Comparison of ENCODE assay signal across 19 cellular contexts in genomic region chr10:58350023-58350422, GRCh38. TPM values are rescaled to one million over a fixed set of nuclear protein-coding genes. Genes with fewer than 3 reads are reported as not detected.
DNase-seq lines count a peak whose midpoint lies in the region; ATAC-seq and TF ChIP-seq lines count a peak whose summit lies in the region.
"Had no signal": no experiment of that assay in that cellular context is flagged by ENCODE, and none has a peak within 500 bp of the region (broad histone marks: within the 10 kb centered on the region; RNA-seq: fewer than 3 reads in every experiment).

No MANE protein-coding gene starts in this region.

- no peak for TF ChIP-seq POLR2A in upper lobe of left lung (IDR thresholded peaks at IDR 0.05)

- H3K36me3 ChIP-seq in upper lobe of left lung, result no peaks in the 10 kb centered on the region
- H3K36me3 ChIP-seq: Peyer's patch had no signal

- no peak overlapping the region for H3K4me3 ChIP-seq in HL-60 (replicated peaks; ENCODE audit: insufficient read depth, low read length)
- no peak overlapping the region for H3K4me3 ChIP-seq in upper lobe of left lung
- H3K4me3 ChIP-seq: Peyer's patch had no signal

- peaks cover 4 to 18% (median 10%) of the 10 kb centered on the region in 4 donors for H3K4me1 ChIP-seq in upper lobe of left lung
- H3K4me1 ChIP-seq: Peyer's patch had no signal

- peak overlapping the region; percentile 32 for H3K27ac Mint-ChIP-seq in activated B cell treated with CpG ODN at 0.5 μM for 24 hours
- peak overlapping the region in 4 of 6 donors; percentile 10 to 64 (median 36) for H3K27ac Mint-ChIP-seq in naive B cell

- H3K36me3 Mint-ChIP-seq in activated B cell treated with CpG ODN at 0.5 μM for 24 hours (ENCODE audit: low read depth), result peaks cover 5% of the 10 kb centered on the region
- peaks cover 0 to 6% of the 10 kb centered on the region in 2 donors for H3K36me3 Mint-ChIP-seq in naive B cell

- no peak for ATAC-seq in activated B cell treated with CpG ODN at 0.5 μM for 24 hours (ENCODE audit: low read depth)
- ATAC-seq in naive B cell (ENCODE audit: low read depth in 2 of 2), result no peak
- no peak for ATAC-seq in upper lobe of left lung (ENCODE audit: low FRiP score in 2 of 2)

- WGBS in upper lobe of left lung, 2 donors, result 90 to 91% methylated on average over 2 of the region's 2 CpGs

- H3K27ac ChIP-seq in HL-60 (replicated peaks) (peak overlapping the region; percentile 5; the same call in 1 of the 2 replicates), upper lobe of left lung (peak overlapping the region in 3 of 4 donors; percentile 8 to 59 (median 40))
- H3K27ac ChIP-seq: Peyer's patch had no signal

- H3K27me3 Mint-ChIP-seq in activated B cell treated with CpG ODN at 0.5 μM for 24 hours, result no peaks in the 10 kb centered on the region
- H3K27me3 Mint-ChIP-seq in naive B cell, result no peaks in the 10 kb centered on the region
- H3K27me3 Mint-ChIP-seq: CD8-positive, alpha-beta memory T cell had no signal

- H3K27me3 ChIP-seq in HL-60 (ENCODE audit: insufficient read depth, poor library complexity, severe bottlenecking), result no peaks in the 10 kb centered on the region
- H3K27me3 ChIP-seq in upper lobe of left lung, result no peaks in the 10 kb centered on the region
- H3K27me3 ChIP-seq: Peyer's patch had no signal

- peaks cover 55% of the 10 kb centered on the region for H3K4me1 Mint-ChIP-seq in activated B cell treated with CpG ODN at 0.5 μM for 24 hours
- peaks cover 59 to 74% (median 69%) of the 10 kb centered on the region in 3 donors for H3K4me1 Mint-ChIP-seq in naive B cell

- no peaks in the 10 kb centered on the region for H3K9me3 ChIP-seq in upper lobe of left lung
- H3K9me3 ChIP-seq: Peyer's patch had no signal

- CTCF ChIA-PET in activated B cell treated with CpG ODN at 0.5 μM for 24 hours (lab: Charles Lee), result no interaction called here

- no peak for DNase-seq in HL-60 (ENCODE audit: low read depth in 1 of 2, low spot score in 1 of 2)
- no peak for DNase-seq in activated B cell treated with CpG ODN at 0.5 μM for 24 hours
- no peak for DNase-seq in naive B cell
- DNase-seq in upper lobe of left lung, result no peak
- DNase-seq in SW480 (ENCODE audit: low spot score), result no peak
- no peak for DNase-seq in NCI-H748 (lab: John Stamatoyannopoulos, UW; ENCODE audit: unreplicated experiment)
- no peak for DNase-seq in NCI-H1092 (lab: John Stamatoyannopoulos, UW)
- DNase-seq: ACHN; C1 segment of cervical spinal cord; Calu3; CD8-positive, alpha-beta memory T cell; DMS153; GOT3; HCEC 1CT; IMR-90; NCI-H1436; NCI-H187 treated with DMSO at 0.1 percent for 48 hours; NCI-H2107; Peyer's patch had no signal

- TF ChIP-seq CTCF in HL-60 (IDR thresholded peaks at IDR 0.05; ENCODE audit: insufficient read depth, low read length), result no peak
- no peak for TF ChIP-seq CTCF in activated B cell treated with CpG ODN at 0.5 μM for 24 hours (IDR thresholded peaks at IDR 0.05)
- no peak for TF ChIP-seq CTCF in upper lobe of left lung (IDR thresholded peaks at IDR 0.05)

- intact Hi-C loops in activated B cell treated with CpG ODN at 0.5 μM for 24 hours (cut with micrococcal nuclease), result no loop called here

- POLR2A ChIA-PET in activated B cell treated with CpG ODN at 0.5 μM for 24 hours (lab: Charles Lee), result interaction anchor here (4.4 kb wide), 1 partner anchor 15 kb away, joined by 16 read pairs; the partner anchor contains the start of gene UBE2D1

- TF ChIP-seq EP300 in upper lobe of left lung (IDR thresholded peaks at IDR 0.05), result no peak

- H3K4me3 Mint-ChIP-seq in activated B cell treated with CpG ODN at 0.5 μM for 24 hours (no peak overlapping the region), naive B cell (peak overlapping the region in 2 of 8 donors; percentile 29 to 78)
- H3K4me3 Mint-ChIP-seq: CD8-positive, alpha-beta memory T cell had no signal

- H3K9me3 Mint-ChIP-seq in activated B cell treated with CpG ODN at 0.5 μM for 24 hours, result no peaks in the 10 kb centered on the region
- no peaks in the 10 kb centered on the region for H3K9me3 Mint-ChIP-seq in naive B cell
- H3K9me3 Mint-ChIP-seq: CD8-positive, alpha-beta memory T cell had no signal

RNA-seq across cellular contexts. Expression of gene UBE2D1, which starts 15.2 kb away (rescaled TPM):
- total RNA-seq in activated B cell treated with CpG ODN at 0.5 μM for 24 hours, result 13.3 and 15.0 TPM in 2 replicates
- polyA plus RNA-seq in naive B cell (ENCODE audit: low read depth in 6 of 6), result 10 to 100 TPM; 29.5 to 44.0 (median 35.4) TPM
- 10 to 100 TPM in 4 of 6 donors, 1 to 10 TPM in 2; 2.1 to 28.6 (median 16.4) TPM for total RNA-seq in upper lobe of left lung

RNA-seq across cellular contexts. Expression of gene TFAM, which starts 35.2 kb away (rescaled TPM):
- total RNA-seq in activated B cell treated with CpG ODN at 0.5 μM for 24 hours (59.5 and 60.2 TPM in 2 replicates), upper lobe of left lung (10 to 100 TPM in 5 of 6 donors, 1 to 10 TPM in 1; 6.3 to 28.1 (median 16.2) TPM)
- 10 to 100 TPM; 54.7 to 67.5 (median 61.7) TPM for polyA plus RNA-seq in naive B cell (ENCODE audit: low read depth in 6 of 6)
